18 cellular contexts compared by ENCODE assay signal in genomic region chr3:157146664-157147082, GRCh38. TPM values are rescaled to one million over a fixed set of nuclear protein-coding genes. Genes with fewer than 3 reads are reported as not detected.
DNase-seq lines count a peak whose midpoint lies in the region; ATAC-seq, FAIRE-seq and TF ChIP-seq lines count a peak whose summit lies in the region.
"Had no signal": no experiment of that assay in that cellular context is flagged by ENCODE, and none has a peak within 500 bp of the region (broad histone marks: within the 10 kb centered on the region; RNA-seq: fewer than 3 reads in every experiment).

No MANE protein-coding gene starts in this region.

- intact Hi-C loops in posterior cingulate gyrus (cut with DNase I), result no loop called here

- peaks cover 34% of the 10 kb centered on the region for H3K36me3 Mint-ChIP-seq in activated naive CD8-positive, alpha-beta T cell treated with anti-CD3 and anti-CD28 coated beads, Interleukin-2, amount 10 ng/mL, durations not matched to agents 7 days and 5 days
- H3K36me3 Mint-ChIP-seq in naive B cell, result peaks cover 18 to 24% of the 10 kb centered on the region in 2 donors

- H3K9me3 ChIP-seq in SK-N-SH, result no peaks in the 10 kb centered on the region
- H3K9me3 ChIP-seq: tibial artery had no signal

- no peak for TF ChIP-seq EP300 in SK-N-SH (IDR thresholded peaks at IDR 0.05; ENCODE audit: borderline replicate concordance in 1 of 2, low read depth in 1 of 2, low read length in 1 of 2)

- H3K27ac ChIP-seq in SK-N-SH (ENCODE audit: low read depth in 2 of 2, low read length in 1 of 2), result peak overlapping the region in 1 of 2 experiments; percentile 27; a peak in 1 of 4 replicates
- H3K27ac ChIP-seq: 22Rv1, C4-2B, tibial artery had no signal

- H3K9ac ChIP-seq in SK-N-SH, result no peak overlapping the region

- no peak for TF ChIP-seq POLR2A in H54 (IDR thresholded peaks at IDR 0.05; ENCODE audit: low read depth, low read length)

- CTCF ChIA-PET in SK-N-SH (lab: Yijun Ruan, JAX), result interaction anchor here (1.4 to 6.2 kb wide), 2 partner anchors 8 to 10 kb away, joined by 3 to 54 read pairs; no protein-coding TSS in a partner anchor

- H3K4me3 ChIP-seq in SK-N-SH (ENCODE audit: low read depth in 2 of 2, low read length in 1 of 2), result no peak overlapping the region
- H3K4me3 ChIP-seq: tibial artery had no signal

- no peaks in the 10 kb centered on the region for H3K9me2 ChIP-seq in SK-N-SH

- POLR2A ChIA-PET in SK-N-SH (lab: Yijun Ruan, JAX), result no interaction called here
- POLR2A ChIA-PET in activated naive CD8-positive, alpha-beta T cell treated with anti-CD3 and anti-CD28 coated beads, Interleukin-2, amount 10 ng/mL, durations not matched to agents 7 days and 5 days (lab: Charles Lee), result interaction anchor here (0.7 to 2.0 kb wide), 2 partner anchors 13 to 1299 kb away, joined by 3 to 13 read pairs; partner anchors contain the start of gene CCNL1

- peak overlapping the region; percentile 30 for H3K27ac Mint-ChIP-seq in activated naive CD8-positive, alpha-beta T cell treated with anti-CD3 and anti-CD28 coated beads, Interleukin-2, amount 10 ng/mL, durations not matched to agents 7 days and 5 days
- H3K27ac Mint-ChIP-seq in naive B cell, result peak overlapping the region in 4 of 6 donors; percentile 10 to 89 (median 52)

- peaks cover 8% of the 10 kb centered on the region for H4K20me1 ChIP-seq in SK-N-SH (ENCODE audit: insufficient read depth)

- no peak overlapping the region for H3K4me3 Mint-ChIP-seq in activated naive CD8-positive, alpha-beta T cell treated with anti-CD3 and anti-CD28 coated beads, Interleukin-2, amount 10 ng/mL, durations not matched to agents 7 days and 5 days
- peak overlapping the region in 1 of 8 donors; percentile 55 for H3K4me3 Mint-ChIP-seq in naive B cell

- TF ChIP-seq RAD21 in SK-N-SH (IDR thresholded peaks at IDR 0.05; ENCODE audit: low read length), result no peak

- peak; percentile 65 for FAIRE-seq in H54 (lab: Jason Lieb, UNC)

- TF ChIP-seq CTCF in SK-N-SH (IDR thresholded peaks at IDR 0.05), result no peak

- no peaks in the 10 kb centered on the region for H3K9me3 Mint-ChIP-seq in activated naive CD8-positive, alpha-beta T cell treated with anti-CD3 and anti-CD28 coated beads, Interleukin-2, amount 10 ng/mL, durations not matched to agents 7 days and 5 days
- H3K9me3 Mint-ChIP-seq in naive B cell, result no peaks in the 10 kb centered on the region

- ATAC-seq in SK-N-SH treated with all-trans-retinoic acid at 6 μM for 48 hours (peak; percentile 3; the same call in 2 of the 3 replicates), naive B cell (ENCODE audit: low read depth in 2 of 2) (peak; percentile 6 to 13)
- no peak for ATAC-seq in activated naive CD8-positive, alpha-beta T cell treated with anti-CD3 and anti-CD28 coated beads, Interleukin-2, amount 10 ng/mL, durations not matched to agents 7 days and 5 days (ENCODE audit: low read depth)

- H3K27me3 ChIP-seq in SK-N-SH (ENCODE audit: insufficient read depth), result no peaks in the 10 kb centered on the region
- H3K27me3 ChIP-seq: tibial artery had no signal

- peaks cover 12% of the 10 kb centered on the region for H3K4me1 Mint-ChIP-seq in activated naive CD8-positive, alpha-beta T cell treated with anti-CD3 and anti-CD28 coated beads, Interleukin-2, amount 10 ng/mL, durations not matched to agents 7 days and 5 days
- H3K4me1 Mint-ChIP-seq in naive B cell, result peaks cover 0 to 2% (median 0%) of the 10 kb centered on the region in 3 donors

- H3K4me2 ChIP-seq in SK-N-SH, result no peak overlapping the region

- peaks cover 26% of the 10 kb centered on the region; the same call in 1 of the 2 replicates for H3K79me2 ChIP-seq in SK-N-SH (ENCODE audit: insufficient read depth)

- peaks cover 83% of the 10 kb centered on the region for H3F3A ChIP-seq in SK-N-SH (replicated peaks; ENCODE audit: insufficient read depth)

- H2AFZ ChIP-seq in SK-N-SH (ENCODE audit: low read depth), result no peak overlapping the region

- no peaks in the 10 kb centered on the region for H3K4me1 ChIP-seq in SK-N-SH (ENCODE audit: control insufficient read depth in 1 of 2, insufficient read depth in 2 of 2, low read depth in 1 of 2, low read length in 1 of 2)
- H3K4me1 ChIP-seq: tibial artery had no signal

- no peak for DNase-seq in SK-N-SH
- DNase-seq in H54 (ENCODE audit: insufficient read length, low spot score), result no peak
- no peak for DNase-seq in activated naive CD8-positive, alpha-beta T cell treated with anti-CD3 and anti-CD28 coated beads, Interleukin-2, amount 10 ng/mL, durations not matched to agents 7 days and 5 days
- DNase-seq in naive B cell, result no peak
- DNase-seq in posterior cingulate gyrus, result no peak
- no peak for DNase-seq in NCI-H1417 treated with DMSO at 0.1 percent for 48 hours (lab: John Stamatoyannopoulos, UW)
- DNase-seq in NCI-H2227 (lab: John Stamatoyannopoulos, UW; ENCODE audit: unreplicated experiment), result no peak
- DNase-seq: HCEC 1CT; mesendoderm; NCI-H1092 treated with DMSO at 0.1 percent for 48 hours; NCI-H2227 treated with DMSO at 0.1 percent for 48 hours; NK-92 treated with Interleukin-12 subunit alpha and Interleukin-12 subunit beta, amount 100 ng/mL, for 24 hours; nucleus accumbens; stimulated activated CD4-positive, alpha-beta T cell treated with anti-CD3 and anti-CD28 coated beads, Interleukin-4, amount 100 ng/mL, for 4 hours; tibial artery had no signal

- peaks cover 69 to 81% of the 10 kb centered on the region in 2 experiments for H3K36me3 ChIP-seq in SK-N-SH (replicated peaks in 1 of 2; ENCODE audit: control insufficient read depth in 1 of 2, insufficient read depth in 2 of 2, low read length in 1 of 2)

- no peaks in the 10 kb centered on the region for H3K27me3 Mint-ChIP-seq in activated naive CD8-positive, alpha-beta T cell treated with anti-CD3 and anti-CD28 coated beads, Interleukin-2, amount 10 ng/mL, durations not matched to agents 7 days and 5 days
- no peaks in the 10 kb centered on the region for H3K27me3 Mint-ChIP-seq in naive B cell

TF ChIP-seq in SK-N-SH treated with all-trans-retinoic acid at 6 μM for 48 hours, 23 proteins besides CTCF, POLR2A, EP300 and RAD21 (continues in another document):
- TF ChIP-seq TOX (CRISPR knock-in tag; IDR thresholded peaks at IDR 0.05; ENCODE audit: borderline replicate concordance) (peak; percentile 43; the same call in 1 of the 2 replicates), TCF4 (CRISPR knock-in tag; IDR thresholded peaks at IDR 0.05; ENCODE audit: borderline replicate concordance) (no peak), POU6F1 (CRISPR knock-in tag; IDR thresholded peaks at IDR 0.05; ENCODE audit: borderline replicate concordance, low read depth) (no peak), ISL1 (CRISPR knock-in tag; IDR thresholded peaks at IDR 0.05) (no peak), ZNF8 (CRISPR knock-in tag; IDR thresholded peaks at IDR 0.05) (no peak)

TF ChIP-seq in SK-N-SH, 30 proteins besides CTCF, POLR2A, EP300 and RAD21:
- TF ChIP-seq MXI1 (IDR thresholded peaks at IDR 0.05; ENCODE audit: low read depth, low read length), result no peak
- TF ChIP-seq TCF12 (IDR thresholded peaks at IDR 0.05), result no peak
- no peak for TF ChIP-seq ELF1 (IDR thresholded peaks at IDR 0.05)
- no peak for TF ChIP-seq GABPA (IDR thresholded peaks at IDR 0.05; ENCODE audit: low read depth)

RNA-seq across cellular contexts. Expression of gene CCNL1, which starts 13.3 kb away (rescaled TPM):
- polyA plus RNA-seq in SK-N-SH (2012; rRNA removed) (99.8 and 131 TPM in 2 replicates), naive B cell (ENCODE audit: low read depth in 6 of 6) (100 to 1,000 TPM in 5 of 6 donors, 10 to 100 TPM in 1; 64.1 to 148 (median 138) TPM)
- 27.3 and 29.6 TPM in 2 replicates for polyA plus RNA-seq in SK-N-SH (2012; cell fraction: cytosol; rRNA removed)
- 490 and 685 TPM in 2 replicates for polyA plus RNA-seq in SK-N-SH (2012; cell fraction: nucleus; rRNA removed)
- total RNA-seq in activated naive CD8-positive, alpha-beta T cell treated with anti-CD3 and anti-CD28 coated beads, Interleukin-2, amount 10 ng/mL, durations not matched to agents 7 days and 5 days, result 100 to 1,000 TPM; 276 to 280 TPM
